Comparison of ENCODE assay signal across 13 cellular contexts in genomic region chr6:82567621-82568020, GRCh38.
DNase-seq lines count a peak whose midpoint lies in the region; ATAC-seq and TF ChIP-seq lines count a peak whose summit lies in the region.
"Had no signal": no experiment of that assay in that cellular context is flagged by ENCODE, and none has a peak within 500 bp of the region (broad histone marks: within the 10 kb centered on the region; RNA-seq: fewer than 3 reads in every experiment).

No MANE protein-coding gene starts in this region.

- peak; percentile 74 for ATAC-seq in RWPE2 (ENCODE audit: low read depth)
- peak; percentile 22 for ATAC-seq in left lung
- no peak for ATAC-seq in GM19455 (IDR thresholded peaks at IDR 0.05; ENCODE audit: unreplicated experiment)
- ATAC-seq in stimulated activated naive B cell treated with anti-CD40 and anti-IgM and Interleukin-4, amounts not matched to agents 10 μg/mL and 1 μg/mL and 100 μg/mL, for 72 hours (replicated peaks), result no peak
- ATAC-seq: GM23338, K562 had no signal

- no peaks in the 10 kb centered on the region for H3K4me1 Mint-ChIP-seq in stimulated activated naive B cell treated with anti-CD40 and anti-IgM and Interleukin-4, amounts not matched to agents 10 μg/mL and 1 μg/mL and 100 μg/mL, for 72 hours

- H3K4me3 ChIP-seq in RWPE2 (ENCODE audit: severe bottlenecking) (no peak overlapping the region), left lung (no peak overlapping the region)
- H3K4me3 ChIP-seq: GM23338, K562 had no signal

- no peak overlapping the region for H3K27ac ChIP-seq in RWPE2 (ENCODE audit: poor library complexity, severe bottlenecking)
- H3K27ac ChIP-seq in left lung, result no peak overlapping the region
- H3K27ac ChIP-seq: RWPE1 had no signal

- no peak overlapping the region for H3K27ac Mint-ChIP-seq in stimulated activated naive B cell treated with anti-CD40 and anti-IgM and Interleukin-4, amounts not matched to agents 10 μg/mL and 1 μg/mL and 100 μg/mL, for 72 hours
- H3K27ac Mint-ChIP-seq: GM23338 had no signal

- H3K27me3 ChIP-seq in RWPE2 (ENCODE audit: insufficient read depth, poor library complexity, severe bottlenecking), result no peaks in the 10 kb centered on the region
- H3K27me3 ChIP-seq in left lung, result no peaks in the 10 kb centered on the region

- DNase-seq in NCI-H146 (lab: John Stamatoyannopoulos, UW), result peak; percentile 26
- DNase-seq in NCI-H146 treated with DMSO at 0.1 percent for 48 hours (lab: John Stamatoyannopoulos, UW; ENCODE audit: unreplicated experiment), result no peak
- peak; percentile 8 for DNase-seq in NCI-H187 treated with DMSO at 0.1 percent for 48 hours (lab: John Stamatoyannopoulos, UW)
- no peak for DNase-seq in RWPE2 (ENCODE audit: low spot score)
- no peak for DNase-seq in left lung
- no peak for DNase-seq in effector CD8-positive, alpha-beta T cell (lab: John Stamatoyannopoulos, UW)
- DNase-seq in stimulated activated naive B cell treated with anti-CD40 and anti-IgM and Interleukin-4, amounts not matched to agents 10 μg/mL and 1 μg/mL and 100 μg/mL, for 72 hours, result no peak
- DNase-seq: NCI-H446, NCI-H82 had no signal

- no peaks in the 10 kb centered on the region for H3K36me3 Mint-ChIP-seq in stimulated activated naive B cell treated with anti-CD40 and anti-IgM and Interleukin-4, amounts not matched to agents 10 μg/mL and 1 μg/mL and 100 μg/mL, for 72 hours

- TF ChIP-seq CTCF in RWPE2 (IDR thresholded peaks at IDR 0.05; ENCODE audit: poor library complexity, severe bottlenecking) (no peak), left lung (IDR thresholded peaks at IDR 0.05) (no peak)

- no peak overlapping the region for H3K4me3 Mint-ChIP-seq in stimulated activated naive B cell treated with anti-CD40 and anti-IgM and Interleukin-4, amounts not matched to agents 10 μg/mL and 1 μg/mL and 100 μg/mL, for 72 hours
- H3K4me3 Mint-ChIP-seq: GM23338 had no signal

- H3K27me3 Mint-ChIP-seq in stimulated activated naive B cell treated with anti-CD40 and anti-IgM and Interleukin-4, amounts not matched to agents 10 μg/mL and 1 μg/mL and 100 μg/mL, for 72 hours, result no peaks in the 10 kb centered on the region

- H3K4me1 ChIP-seq in RWPE2 (ENCODE audit: insufficient read depth, poor library complexity, severe bottlenecking) (peaks cover 8% of the 10 kb centered on the region), left lung (no peaks in the 10 kb centered on the region)

- H3K9me3 ChIP-seq in RWPE2 (ENCODE audit: severe bottlenecking) (no peaks in the 10 kb centered on the region), left lung (no peaks in the 10 kb centered on the region)

- peaks cover 0 to 1% of the 10 kb centered on the region in 2 donors for H3K9me3 Mint-ChIP-seq in stimulated activated naive B cell treated with anti-CD40 and anti-IgM and Interleukin-4, amounts not matched to agents 10 μg/mL and 1 μg/mL and 100 μg/mL, for 72 hours
- H3K9me3 Mint-ChIP-seq: GM23338 had no signal

- no peaks in the 10 kb centered on the region for H3K36me3 ChIP-seq in RWPE2 (ENCODE audit: low read depth)
- H3K36me3 ChIP-seq in left lung, result no peaks in the 10 kb centered on the region

- intact Hi-C loops in left lung (cut with DNase I), result no loop called here

Comparison
In these comparisons a context has a peak if more than half of its experiments do, and no peak if none do; other contexts are left out.
1. DNase-seq: peak in NCI-H146 (single experiment) and NCI-H187 treated with DMSO at 0.1 percent for 48 hours (single experiment); none in NCI-H146 treated with DMSO at 0.1 percent for 48 hours (single experiment), RWPE2 (single experiment), left lung (0 of 2), effector CD8-positive, alpha-beta T cell (single experiment) and stimulated activated naive B cell treated with anti-CD40 and anti-IgM and Interleukin-4, amounts not matched to agents 10 μg/mL and 1 μg/mL and 100 μg/mL, for 72 hours (single experiment).
2. ATAC-seq: peak in RWPE2 (single experiment) and left lung (single experiment); none in GM19455 (single experiment) and stimulated activated naive B cell treated with anti-CD40 and anti-IgM and Interleukin-4, amounts not matched to agents 10 μg/mL and 1 μg/mL and 100 μg/mL, for 72 hours (0 of 2).